17 cellular contexts compared by ENCODE assay signal in the genomic region with DNA sequence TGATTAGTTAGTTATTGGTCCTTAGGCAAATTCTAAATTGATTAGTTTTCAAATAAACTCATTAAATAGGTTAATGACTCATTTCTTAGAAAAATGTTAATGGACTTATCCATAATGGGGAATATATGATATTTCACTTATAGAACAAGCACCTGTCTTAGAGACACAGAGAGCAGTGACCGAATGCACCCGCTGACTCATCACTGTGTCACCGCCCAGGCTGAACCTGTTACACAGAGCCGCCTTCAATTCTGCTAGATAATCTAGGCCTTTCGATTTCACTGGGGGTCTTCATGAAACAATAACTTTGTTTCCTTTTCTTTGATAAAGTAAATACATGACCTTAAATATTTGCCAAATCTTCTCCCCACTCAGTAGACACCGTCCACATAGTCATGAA. TPM values are rescaled to one million over a fixed set of nuclear protein-coding genes. Genes with fewer than 3 reads are reported as not detected.
DNase-seq lines count a peak whose midpoint lies in the region; ATAC-seq, FAIRE-seq and TF ChIP-seq lines count a peak whose summit lies in the region.
"Had no signal": no experiment of that assay in that cellular context is flagged by ENCODE, and none has a peak within 500 bp of the region (broad histone marks: within the 10 kb centered on the region; RNA-seq: fewer than 3 reads in every experiment).

No MANE protein-coding gene starts in this region.

- peak in 1 of 2 experiments; percentile 50 for DNase-seq in A549 (ENCODE audit: low read depth in 1 of 2, low spot score in 1 of 2)
- DNase-seq in Calu3, result peak; percentile 38
- no peak for DNase-seq in foreskin keratinocyte
- no peak for DNase-seq in DMS79 treated with DMSO at 0.1 percent for 48 hours (lab: John Stamatoyannopoulos, UW)
- no peak for DNase-seq in GM10266 (ENCODE audit: extremely low spot score)
- DNase-seq: activated CD4-positive, CD25-positive, alpha-beta regulatory T cell treated with anti-CD3 and anti-CD28 coated beads, Interleukin-2, amount 50 U/mL, for 72 hours; CD4-positive, CD25-positive, alpha-beta regulatory T cell; dermis blood vessel endothelial cell; EL; H7; KBM-7; stimulated activated naive CD4-positive, alpha-beta T cell treated with Interleukin-2 at 50 U/mL for 16 hours had no signal

- H3K4me1 Mint-ChIP-seq in Calu3 (ENCODE audit: low read depth, unreplicated experiment), result peaks cover 9% of the 10 kb centered on the region

- H3K27ac Mint-ChIP-seq in Calu3 (ENCODE audit: unreplicated experiment), result peak overlapping the region; percentile 52

- TF ChIP-seq POLR2A in A549 (IDR thresholded peaks at IDR 0.05; ENCODE audit: low read length), result no peak

- no peaks in the 10 kb centered on the region for H3K27me3 Mint-ChIP-seq in Calu3 (ENCODE audit: unreplicated experiment)
- H3K27me3 Mint-ChIP-seq: CD4-positive, CD25-positive, alpha-beta regulatory T cell had no signal

- no peaks in the 10 kb centered on the region for H3K9me3 ChIP-seq in A549

- H3K36me3 Mint-ChIP-seq in Calu3 (ENCODE audit: insufficient read depth, unreplicated experiment), result no peaks in the 10 kb centered on the region

- ATAC-seq in A549, result peak; percentile 64 to 70; a peak in 3 of 6 replicates
- 0 out of 3 replicates have a peak, but pooled peaks have one; percentile 15 for ATAC-seq in SK-N-SH treated with all-trans-retinoic acid at 6 μM for 48 hours
- ATAC-seq in foreskin keratinocyte, result peak; percentile 84
- no peak for ATAC-seq in HG03565 (IDR thresholded peaks at IDR 0.05; ENCODE audit: unreplicated experiment)
- ATAC-seq: GM12878, left lobe of liver had no signal

- intact Hi-C loops in Calu3 (cut with micrococcal nuclease; ENCODE audit: unreplicated experiment), result no loop called here

- no TSS peak for BruUV-seq in Calu3 (replicated peaks; lab: Mats Ljungman, UMichigan)

- TF ChIP-seq CTCF in A549 (IDR thresholded peaks at IDR 0.05), result no peak
- no peak for TF ChIP-seq CTCF in Calu3 (IDR thresholded peaks at IDR 0.05; ENCODE audit: unreplicated experiment)
- no peak for TF ChIP-seq CTCF in foreskin keratinocyte (conservative IDR thresholded peaks at IDR 0.05)
- TF ChIP-seq CTCF in GM10266 (IDR thresholded peaks at IDR 0.05; ENCODE audit: control insufficient read depth, insufficient read depth, low read depth, missing control alignments), result no peak

- no peaks in the 10 kb centered on the region for H3K27me3 ChIP-seq in foreskin keratinocyte

- CTCF ChIA-PET in A549 (lab: Yijun Ruan, JAX) (interaction anchor here (0.6 kb wide), 1 partner anchor 810 kb away, joined by 4 read pairs; no protein-coding TSS in a partner anchor), Calu3 (lab: Charles Lee) (no interaction called here)

- no peak for TF ChIP-seq EP300 in A549 (IDR thresholded peaks at IDR 0.05)

- H3K9me3 Mint-ChIP-seq in Calu3 (ENCODE audit: low read depth, unreplicated experiment), result no peaks in the 10 kb centered on the region
- H3K9me3 Mint-ChIP-seq: CD4-positive, CD25-positive, alpha-beta regulatory T cell had no signal

- peak overlapping the region; percentile 54 for H3K4me2 ChIP-seq in A549

- peak overlapping the region; percentile 41 for H3K4me3 Mint-ChIP-seq in Calu3 (ENCODE audit: low read depth, unreplicated experiment)

- no peak for TF ChIP-seq RAD21 in A549 (conservative IDR thresholded peaks at IDR 0.05 in 1 of 2, IDR thresholded peaks at IDR 0.05 in 1 of 2)

- H3K27ac ChIP-seq in A549 (peak overlapping the region in 1 of 2 experiments; percentile 28; a peak in 1 of 6 replicates), foreskin keratinocyte (no peak overlapping the region)
- H3K27ac ChIP-seq: parathyroid adenoma had no signal

- FAIRE-seq in A549 (lab: Jason Lieb, UNC), result no peak
- FAIRE-seq: GM12878 had no signal

- POLR2A ChIA-PET in A549 (lab: Yijun Ruan, JAX), result no interaction called here

- H3K4me1 ChIP-seq in A549 (peaks cover 61% of the 10 kb centered on the region), foreskin keratinocyte (peaks cover 5% of the 10 kb centered on the region)

- H3K4me3 ChIP-seq in A549, result peak overlapping the region; percentile 10; the same call in 1 of the 3 replicates
- H3K4me3 ChIP-seq: GM12878 had no signal

- 11% methylated on average over 6 of the region's 6 CpGs for WGBS in A549 (ENCODE audit: missing lambda C conversion rate)

TF ChIP-seq in A549, 52 proteins besides CTCF, POLR2A, EP300 and RAD21 (continues in another document):
- TF ChIP-seq CBX8 (IDR thresholded peaks at IDR 0.05), result no peak
- TF ChIP-seq RFX5 (IDR thresholded peaks at IDR 0.05), result no peak
- TF ChIP-seq, protein P1, sequence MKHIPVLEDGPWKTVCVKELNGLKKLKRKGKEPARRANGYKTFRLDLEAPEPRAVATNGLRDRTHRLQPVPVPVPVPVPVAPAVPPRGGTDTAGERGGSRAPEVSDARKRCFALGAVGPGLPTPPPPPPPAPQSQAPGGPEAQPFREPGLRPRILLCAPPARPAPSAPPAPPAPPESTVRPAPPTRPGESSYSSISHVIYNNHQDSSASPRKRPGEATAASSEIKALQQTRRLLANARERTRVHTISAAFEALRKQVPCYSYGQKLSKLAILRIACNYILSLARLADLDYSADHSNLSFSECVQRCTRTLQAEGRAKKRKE (CRISPR knock-in tag; IDR thresholded peaks at IDR 0.05; ENCODE audit: low read depth), result no peak
- no peak for TF ChIP-seq HOXB13 (CRISPR knock-in tag; IDR thresholded peaks at IDR 0.05; ENCODE audit: low read depth)
- TF ChIP-seq MAFK (IDR thresholded peaks at IDR 0.05; ENCODE audit: partially characterized antibody), result peak; percentile 50
- no peak for TF ChIP-seq GATA3 (IDR thresholded peaks at IDR 0.05; ENCODE audit: borderline replicate concordance)
- TF ChIP-seq, protein P2, sequence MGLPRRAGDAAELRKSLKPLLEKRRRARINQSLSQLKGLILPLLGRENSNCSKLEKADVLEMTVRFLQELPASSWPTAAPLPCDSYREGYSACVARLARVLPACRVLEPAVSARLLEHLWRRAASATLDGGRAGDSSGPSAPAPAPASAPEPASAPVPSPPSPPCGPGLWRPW (IDR thresholded peaks at IDR 0.05), result no peak

TF ChIP-seq in SK-N-SH treated with all-trans-retinoic acid at 6 μM for 48 hours, 23 proteins besides CTCF, POLR2A, EP300 and RAD21 (continues in another document):
- TF ChIP-seq ZC3H10 (CRISPR knock-in tag; IDR thresholded peaks at IDR 0.05) (no peak), ZNF70 (CRISPR knock-in tag; IDR thresholded peaks at IDR 0.05) (no peak), RARB (CRISPR knock-in tag; IDR thresholded peaks at IDR 0.05) (no peak), GLIS3 (CRISPR knock-in tag; IDR thresholded peaks at IDR 0.05) (no peak), ZNF565 (CRISPR knock-in tag; conservative IDR thresholded peaks at IDR 0.05; ENCODE audit: low read depth) (no peak), TOX (CRISPR knock-in tag; IDR thresholded peaks at IDR 0.05; ENCODE audit: borderline replicate concordance) (no peak), ZNF8 (CRISPR knock-in tag; IDR thresholded peaks at IDR 0.05) (no peak), BACH2 (CRISPR knock-in tag; IDR thresholded peaks at IDR 0.05; ENCODE audit: borderline replicate concordance) (no peak), CSDC2 (CRISPR knock-in tag; IDR thresholded peaks at IDR 0.05) (no peak)
- TF ChIP-seq, protein P3, sequence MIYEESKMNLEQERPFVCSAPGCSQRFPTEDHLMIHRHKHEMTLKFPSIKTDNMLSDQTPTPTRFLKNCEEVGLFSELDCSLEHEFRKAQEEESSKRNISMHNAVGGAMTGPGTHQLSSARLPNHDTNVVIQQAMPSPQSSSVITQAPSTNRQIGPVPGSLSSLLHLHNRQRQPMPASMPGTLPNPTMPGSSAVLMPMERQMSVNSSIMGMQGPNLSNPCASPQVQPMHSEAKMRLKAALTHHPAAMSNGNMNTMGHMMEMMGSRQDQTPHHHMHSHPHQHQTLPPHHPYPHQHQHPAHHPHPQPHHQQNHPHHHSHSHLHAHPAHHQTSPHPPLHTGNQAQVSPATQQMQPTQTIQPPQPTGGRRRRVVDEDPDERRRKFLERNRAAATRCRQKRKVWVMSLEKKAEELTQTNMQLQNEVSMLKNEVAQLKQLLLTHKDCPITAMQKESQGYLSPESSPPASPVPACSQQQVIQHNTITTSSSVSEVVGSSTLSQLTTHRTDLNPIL (CRISPR knock-in tag; IDR thresholded peaks at IDR 0.05; ENCODE audit: low read depth), result no peak
- TF ChIP-seq, protein P4, sequence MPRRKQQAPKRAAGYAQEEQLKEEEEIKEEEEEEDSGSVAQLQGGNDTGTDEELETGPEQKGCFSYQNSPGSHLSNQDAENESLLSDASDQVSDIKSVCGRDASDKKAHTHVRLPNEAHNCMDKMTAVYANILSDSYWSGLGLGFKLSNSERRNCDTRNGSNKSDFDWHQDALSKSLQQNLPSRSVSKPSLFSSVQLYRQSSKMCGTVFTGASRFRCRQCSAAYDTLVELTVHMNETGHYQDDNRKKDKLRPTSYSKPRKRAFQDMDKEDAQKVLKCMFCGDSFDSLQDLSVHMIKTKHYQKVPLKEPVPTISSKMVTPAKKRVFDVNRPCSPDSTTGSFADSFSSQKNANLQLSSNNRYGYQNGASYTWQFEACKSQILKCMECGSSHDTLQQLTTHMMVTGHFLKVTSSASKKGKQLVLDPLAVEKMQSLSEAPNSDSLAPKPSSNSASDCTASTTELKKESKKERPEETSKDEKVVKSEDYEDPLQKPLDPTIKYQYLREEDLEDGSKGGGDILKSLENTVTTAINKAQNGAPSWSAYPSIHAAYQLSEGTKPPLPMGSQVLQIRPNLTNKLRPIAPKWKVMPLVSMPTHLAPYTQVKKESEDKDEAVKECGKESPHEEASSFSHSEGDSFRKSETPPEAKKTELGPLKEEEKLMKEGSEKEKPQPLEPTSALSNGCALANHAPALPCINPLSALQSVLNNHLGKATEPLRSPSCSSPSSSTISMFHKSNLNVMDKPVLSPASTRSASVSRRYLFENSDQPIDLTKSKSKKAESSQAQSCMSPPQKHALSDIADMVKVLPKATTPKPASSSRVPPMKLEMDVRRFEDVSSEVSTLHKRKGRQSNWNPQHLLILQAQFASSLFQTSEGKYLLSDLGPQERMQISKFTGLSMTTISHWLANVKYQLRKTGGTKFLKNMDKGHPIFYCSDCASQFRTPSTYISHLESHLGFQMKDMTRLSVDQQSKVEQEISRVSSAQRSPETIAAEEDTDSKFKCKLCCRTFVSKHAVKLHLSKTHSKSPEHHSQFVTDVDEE (CRISPR knock-in tag; IDR thresholded peaks at IDR 0.05), result no peak

RNA-seq across cellular contexts. Expression of a gene that starts 13.1 kb away (rescaled TPM):
- polyA plus RNA-seq in A549 (2011; rRNA removed), result 12.3 and 15.6 TPM in 2 replicates
- polyA plus RNA-seq in A549 (2012; cell fraction: cytosol; rRNA removed), result 7.6 and 12.9 TPM in 2 replicates
- polyA plus RNA-seq in A549 (2012; cell fraction: nucleus; rRNA removed), result 10.8 and 17.5 TPM in 2 replicates
- polyA plus RNA-seq in A549 (2017; fragmentation: RNase III; extraction: RNeasy Plus Mini Kit Qiagen cat#74134 plus additional on column Dnase treatment), result 3.9 to 5.2 TPM (median 4.8 TPM) in 3 replicates
- polyA minus RNA-seq in A549 (2011; rRNA and poly(A)+ RNA removed), result 11.7 and 12.6 TPM in 2 replicates
- total RNA-seq in Calu3 (2022), result 4.3 and 5.4 TPM in 2 replicates
- total RNA-seq in foreskin keratinocyte, result 4.3 and 4.5 TPM in 2 replicates
- 2.0 and 2.1 TPM in 2 replicates for polyA plus RNA-seq in foreskin keratinocyte
